ENCODE assay signal across 8 cellular contexts in genomic region chr1:42963378-42964005, GRCh38. TPM values are rescaled to one million over a fixed set of nuclear protein-coding genes. Genes with fewer than 3 reads are reported as not detected.
DNase-seq lines count a peak whose midpoint lies in the region; ATAC-seq and TF ChIP-seq lines count a peak whose summit lies in the region.

No MANE protein-coding gene starts in this region.

- intact Hi-C loops in activated CD8-positive, alpha-beta T cell treated with anti-CD3 and anti-CD28 coated beads for 36 hours (cut with micrococcal nuclease) = no loop called here
- intact Hi-C loops in CD4-positive, alpha-beta memory T cell (cut with micrococcal nuclease) = no loop called here

- H3K4me1 Mint-ChIP-seq in stimulated activated naive CD8-positive, alpha-beta T cell treated with anti-CD3 and anti-CD28 coated beads, Interleukin-15, Interleukin-2, amounts not matched to agents 100 ng/mL and 50 ng/mL, for 24 hours (ENCODE audit: low read depth) = peaks cover 42% of the 10 kb centered on the region
- peaks cover 18% of the 10 kb centered on the region for H3K4me1 Mint-ChIP-seq in activated CD8-positive, alpha-beta T cell treated with anti-CD3 and anti-CD28 coated beads for 36 hours (ENCODE audit: low read depth)
- peaks cover 12 to 41% (median 22%) of the 10 kb centered on the region in 4 donors for H3K4me1 Mint-ChIP-seq in CD4-positive, alpha-beta memory T cell

- H3K4me3 Mint-ChIP-seq in stimulated activated naive CD8-positive, alpha-beta T cell treated with anti-CD3 and anti-CD28 coated beads, Interleukin-15, Interleukin-2, amounts not matched to agents 100 ng/mL and 50 ng/mL, for 24 hours = no peak overlapping the region
- H3K4me3 Mint-ChIP-seq in activated CD8-positive, alpha-beta T cell treated with anti-CD3 and anti-CD28 coated beads for 36 hours = no peak overlapping the region
- no peak overlapping the region for H3K4me3 Mint-ChIP-seq in CD4-positive, alpha-beta memory T cell

- H3K27me3 ChIP-seq in hepatocyte = no peaks in the 10 kb centered on the region
- no peaks in the 10 kb centered on the region for H3K27me3 ChIP-seq in CD4-positive, alpha-beta memory T cell (ENCODE audit: insufficient read depth, low read length)

- POLR2A ChIA-PET in activated CD8-positive, alpha-beta T cell treated with anti-CD3 and anti-CD28 coated beads for 36 hours (lab: Charles Lee) = interaction anchor here (0.6 kb wide), 2 partner anchors 39 to 547 kb away, joined by 3 read pairs; no protein-coding TSS in a partner anchor
- POLR2A ChIA-PET in CD4-positive, alpha-beta memory T cell (lab: Charles Lee; ENCODE audit: partially characterized antibody) = interaction anchor here (0.9 to 23.8 kb wide), 3 partner anchors 11 to 40 kb away, joined by 3 to 555 read pairs (median 102); no protein-coding TSS in a partner anchor

- ATAC-seq in stimulated activated naive CD8-positive, alpha-beta T cell treated with anti-CD3 and anti-CD28 coated beads, Interleukin-15, Interleukin-2, amounts not matched to agents 100 U/mL and 50 U/mL, for 24 hours = no peak
- no peak for ATAC-seq in activated CD8-positive, alpha-beta T cell treated with anti-CD3 and anti-CD28 coated beads for 36 hours
- no peak for ATAC-seq in GM18868 (IDR thresholded peaks at IDR 0.05; ENCODE audit: unreplicated experiment)

- DNase-seq in stimulated activated naive CD8-positive, alpha-beta T cell treated with anti-CD3 and anti-CD28 coated beads, Interleukin-15, Interleukin-2, amounts not matched to agents 100 U/mL and 50 U/mL, for 24 hours = no peak
- DNase-seq in activated CD8-positive, alpha-beta T cell treated with anti-CD3 and anti-CD28 coated beads for 36 hours = peak; percentile 68
- DNase-seq in hepatocyte (ENCODE audit: low spot score) (no peak), GOT3 (lab: John Stamatoyannopoulos, UW) (no peak)
- no peak for DNase-seq in activated CD4-positive, CD25-positive, alpha-beta regulatory T cell (lab: John Stamatoyannopoulos, UW)
- DNase-seq in CD4-positive, alpha-beta memory T cell = no peak

- peak overlapping the region; percentile 65 for H3K27ac ChIP-seq in hepatocyte
- no peak overlapping the region for H3K27ac ChIP-seq in CD4-positive, alpha-beta memory T cell (ENCODE audit: low read depth, low read length)

- peaks cover 4% of the 10 kb centered on the region for H3K79me2 ChIP-seq in hepatocyte

- H3K27ac Mint-ChIP-seq in stimulated activated naive CD8-positive, alpha-beta T cell treated with anti-CD3 and anti-CD28 coated beads, Interleukin-15, Interleukin-2, amounts not matched to agents 100 ng/mL and 50 ng/mL, for 24 hours = peak overlapping the region; percentile 47
- peak overlapping the region; percentile 17 for H3K27ac Mint-ChIP-seq in activated CD8-positive, alpha-beta T cell treated with anti-CD3 and anti-CD28 coated beads for 36 hours
- H3K27ac Mint-ChIP-seq in CD4-positive, alpha-beta memory T cell = no peak overlapping the region

- H2AFZ ChIP-seq in hepatocyte = no peak overlapping the region

- no peaks in the 10 kb centered on the region for H4K20me1 ChIP-seq in hepatocyte (ENCODE audit: insufficient read depth, poor library complexity, severe bottlenecking)

- TF ChIP-seq CTCF in activated CD8-positive, alpha-beta T cell treated with anti-CD3 and anti-CD28 coated beads for 36 hours (IDR thresholded peaks at IDR 0.05) = no peak
- TF ChIP-seq CTCF in hepatocyte (IDR thresholded peaks at IDR 0.05; ENCODE audit: poor library complexity) = no peak

- no peaks in the 10 kb centered on the region for H3K9me3 Mint-ChIP-seq in stimulated activated naive CD8-positive, alpha-beta T cell treated with anti-CD3 and anti-CD28 coated beads, Interleukin-15, Interleukin-2, amounts not matched to agents 100 ng/mL and 50 ng/mL, for 24 hours
- H3K9me3 Mint-ChIP-seq in activated CD8-positive, alpha-beta T cell treated with anti-CD3 and anti-CD28 coated beads for 36 hours = no peaks in the 10 kb centered on the region
- H3K9me3 Mint-ChIP-seq in CD4-positive, alpha-beta memory T cell = peaks cover 0 to 5% (median 0%) of the 10 kb centered on the region in 8 donors

- H3K9me3 ChIP-seq in hepatocyte (ENCODE audit: low read depth) = no peaks in the 10 kb centered on the region
- no peaks in the 10 kb centered on the region for H3K9me3 ChIP-seq in CD4-positive, alpha-beta memory T cell (ENCODE audit: control insufficient read depth in 1 of 2, low read length in 2 of 2)

- no peak overlapping the region for H3K4me3 ChIP-seq in hepatocyte
- no peak overlapping the region for H3K4me3 ChIP-seq in CD4-positive, alpha-beta memory T cell (ENCODE audit: low read length in 2 of 2)

- peaks cover 38% of the 10 kb centered on the region for H3K4me1 ChIP-seq in hepatocyte (ENCODE audit: insufficient read depth)
- H3K4me1 ChIP-seq in CD4-positive, alpha-beta memory T cell (ENCODE audit: insufficient read depth, low read length) = peaks cover 24% of the 10 kb centered on the region

- peaks cover 8% of the 10 kb centered on the region for H3K27me3 Mint-ChIP-seq in stimulated activated naive CD8-positive, alpha-beta T cell treated with anti-CD3 and anti-CD28 coated beads, Interleukin-15, Interleukin-2, amounts not matched to agents 100 ng/mL and 50 ng/mL, for 24 hours
- H3K27me3 Mint-ChIP-seq in activated CD8-positive, alpha-beta T cell treated with anti-CD3 and anti-CD28 coated beads for 36 hours = peaks cover 7% of the 10 kb centered on the region
- no peaks in the 10 kb centered on the region for H3K27me3 Mint-ChIP-seq in CD4-positive, alpha-beta memory T cell

- no peaks in the 10 kb centered on the region for H3K9me2 ChIP-seq in hepatocyte (replicated peaks; ENCODE audit: insufficient read depth)

- no peaks in the 10 kb centered on the region for H3K36me3 ChIP-seq in hepatocyte (replicated peaks; ENCODE audit: insufficient read depth, low read depth)
- no peaks in the 10 kb centered on the region for H3K36me3 ChIP-seq in CD4-positive, alpha-beta memory T cell (ENCODE audit: insufficient read depth, low read length)

- CTCF ChIA-PET in activated CD8-positive, alpha-beta T cell treated with anti-CD3 and anti-CD28 coated beads for 36 hours (lab: Charles Lee) = interaction anchor here (2.8 kb wide), 1 partner anchor 109 kb away, joined by 14 read pairs; no protein-coding TSS in a partner anchor
- CTCF ChIA-PET in CD4-positive, alpha-beta memory T cell (lab: Charles Lee; ENCODE audit: partially characterized antibody) = interaction anchor here (1.0 to 1.6 kb wide), 2 partner anchors 32 to 107 kb away, joined by 3 read pairs; no protein-coding TSS in a partner anchor

- H3K36me3 Mint-ChIP-seq in stimulated activated naive CD8-positive, alpha-beta T cell treated with anti-CD3 and anti-CD28 coated beads, Interleukin-15, Interleukin-2, amounts not matched to agents 100 ng/mL and 50 ng/mL, for 24 hours (ENCODE audit: low read depth) = no peaks in the 10 kb centered on the region
- H3K36me3 Mint-ChIP-seq in activated CD8-positive, alpha-beta T cell treated with anti-CD3 and anti-CD28 coated beads for 36 hours (ENCODE audit: low read depth) = peaks cover 2% of the 10 kb centered on the region
- H3K36me3 Mint-ChIP-seq in CD4-positive, alpha-beta memory T cell = peaks cover 0 to 5% of the 10 kb centered on the region in 2 donors

- 23% methylated on average over 9 of the region's 9 CpGs for WGBS in hepatocyte (ENCODE audit: low lambda C conversion rate, missing lambda C conversion rate)

- H3K4me2 ChIP-seq in hepatocyte = peak overlapping the region; percentile 45

RNA-seq across cellular contexts. Expression of gene SLC2A1, which starts 4.8 kb away (rescaled TPM):
- total RNA-seq in activated CD8-positive, alpha-beta T cell treated with anti-CD3 and anti-CD28 coated beads for 36 hours = 100 to 1,000 TPM; 158 to 162 TPM
- total RNA-seq in hepatocyte = 271 and 301 TPM in 2 replicates
- polyA plus RNA-seq in hepatocyte = 271 and 314 TPM in 2 replicates
- 10 to 100 TPM; 57.5 to 58.4 TPM for total RNA-seq in CD4-positive, alpha-beta memory T cell
- 10 to 100 TPM; 22.7 to 29.9 TPM for polyA plus RNA-seq in CD4-positive, alpha-beta memory T cell

Comparison
In these comparisons a context has a peak if more than half of its experiments do, and no peak if none do; other contexts are left out.
1. H3K27ac Mint-ChIP-seq: peak in stimulated activated naive CD8-positive, alpha-beta T cell treated with anti-CD3 and anti-CD28 coated beads, Interleukin-15, Interleukin-2, amounts not matched to agents 100 ng/mL and 50 ng/mL, for 24 hours (single experiment) and activated CD8-positive, alpha-beta T cell treated with anti-CD3 and anti-CD28 coated beads for 36 hours (single experiment); none in CD4-positive, alpha-beta memory T cell (0 of 7).